17 cellular contexts compared by ENCODE assay signal in the genomic region with DNA sequence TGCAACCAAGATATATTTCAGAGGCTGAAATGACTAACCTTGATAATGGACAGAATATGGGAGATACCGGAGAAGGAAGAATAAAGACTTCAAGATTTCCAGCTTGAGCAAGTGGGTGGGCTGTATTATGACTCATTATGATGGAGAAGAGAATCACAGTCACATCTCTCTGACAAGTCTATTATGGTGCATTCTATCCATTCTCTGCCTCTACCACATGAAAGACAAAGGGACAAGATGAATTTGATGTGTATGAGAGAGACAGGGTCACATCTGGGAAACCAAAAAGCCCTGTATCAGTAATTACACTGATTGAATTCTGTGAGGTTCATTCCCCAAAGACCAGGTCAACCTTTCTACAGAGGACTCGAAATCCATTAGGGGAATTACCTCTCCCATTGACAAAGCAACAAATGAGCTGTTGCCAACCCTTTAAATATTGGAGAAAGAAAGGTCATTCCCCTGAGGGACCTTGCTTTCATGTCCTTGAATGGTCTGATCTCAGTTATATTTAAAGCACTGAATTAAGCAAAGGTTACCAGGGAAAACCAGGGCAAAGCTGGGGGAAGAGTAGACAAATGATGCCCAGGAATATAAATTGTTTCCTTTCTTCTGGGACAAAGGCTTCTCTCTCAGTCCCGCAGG.
DNase-seq lines count a peak whose midpoint lies in the region; ATAC-seq lines count a peak whose summit lies in the region.
"Had no signal": no experiment of that assay in that cellular context is flagged by ENCODE, and none has a peak within 500 bp of the region (broad histone marks: within the 10 kb centered on the region; RNA-seq: fewer than 3 reads in every experiment).

No MANE protein-coding gene starts in this region.

- no peak for DNase-seq in activated CD4-positive, alpha-beta T cell treated with anti-CD3 and anti-CD28 coated beads, Interleukin-2, amount 10 ng/mL, durations not matched to agents 24 days and 14 days
- no peak for DNase-seq in activated CD4-positive, alpha-beta T cell treated with anti-CD3 and anti-CD28 coated beads, Interleukin-2, amount 50 U/mL, for 4 hours
- peak; percentile 32 for DNase-seq in NCI-H146 treated with DMSO at 0.1 percent for 48 hours (lab: John Stamatoyannopoulos, UW; ENCODE audit: unreplicated experiment)
- DNase-seq in stimulated activated effector memory CD8-positive, alpha-beta T cell treated with anti-CD3 and anti-CD28 coated beads, Interleukin-12 subunit alpha, Interleukin-12 subunit beta, amount 100 ng/mL, for 72 hours (ENCODE audit: low spot score in 2 of 2) = no peak
- DNase-seq in activated gamma-delta T cell treated with Interleukin-2 at 50 U/mL for 16 hours = no peak
- DNase-seq in HK-2 (ENCODE audit: unreplicated experiment) = no peak
- no peak for DNase-seq in naive thymus-derived CD8-positive, alpha-beta T cell
- DNase-seq: activated CD4-positive, alpha-beta T cell treated with anti-CD3 and anti-CD28 coated beads for 48 hours; activated T-cell treated with anti-CD3 and anti-CD28 coated beads, Interleukin-2, amount 50 U/mL, for 1 hour; cortex of kidney; foreskin fibroblast; hippocampal formation; NCI-H1417 treated with DMSO at 0.1 percent for 48 hours; NCI-H345 had no signal

- peak; percentile 75 for ATAC-seq in stimulated activated effector memory CD8-positive, alpha-beta T cell treated with anti-CD3 and anti-CD28 coated beads, Interleukin-12 subunit alpha, Interleukin-12 subunit beta, amount 100 ng/mL, for 72 hours
- no peak for ATAC-seq in naive thymus-derived CD8-positive, alpha-beta T cell

- peaks cover 19% of the 10 kb centered on the region for H3K9me3 Mint-ChIP-seq in activated CD4-positive, alpha-beta T cell treated with anti-CD3 and anti-CD28 coated beads, Interleukin-2, amount 10 ng/mL, durations not matched to agents 24 days and 14 days
- H3K9me3 Mint-ChIP-seq in stimulated activated effector memory CD8-positive, alpha-beta T cell treated with anti-CD3 and anti-CD28 coated beads, Interleukin-12 subunit alpha, Interleukin-12 subunit beta, amount 100 ng/mL, for 72 hours = no peaks in the 10 kb centered on the region
- H3K9me3 Mint-ChIP-seq in naive thymus-derived CD8-positive, alpha-beta T cell = no peaks in the 10 kb centered on the region

- H3K4me3 Mint-ChIP-seq in activated CD4-positive, alpha-beta T cell treated with anti-CD3 and anti-CD28 coated beads, Interleukin-2, amount 10 ng/mL, durations not matched to agents 24 days and 14 days = no peak overlapping the region
- no peak overlapping the region for H3K4me3 Mint-ChIP-seq in stimulated activated effector memory CD8-positive, alpha-beta T cell treated with anti-CD3 and anti-CD28 coated beads, Interleukin-12 subunit alpha, Interleukin-12 subunit beta, amount 100 ng/mL, for 72 hours
- H3K4me3 Mint-ChIP-seq in naive thymus-derived CD8-positive, alpha-beta T cell = no peak overlapping the region

- no peaks in the 10 kb centered on the region for H3K9me3 ChIP-seq in ectodermal cell (ENCODE audit: control insufficient read depth, low read length)

- no peak overlapping the region for H3K4me3 ChIP-seq in ectodermal cell (ENCODE audit: insufficient read depth, low read depth, low read length)
- H3K4me3 ChIP-seq: BLaER1 treated with 17β-estradiol and CSF1 and Interleukin-3, amounts not matched to agents 10 nM and 100 nM had no signal

- POLR2A ChIA-PET in naive thymus-derived CD8-positive, alpha-beta T cell (lab: Charles Lee) = no interaction called here

- peak overlapping the region; percentile 44 for H3K27ac ChIP-seq in ectodermal cell (ENCODE audit: insufficient read depth, low read depth, low read length, poor library complexity, severe bottlenecking)
- H3K27ac ChIP-seq: BLaER1 treated with 17β-estradiol and CSF1 and Interleukin-3, amounts not matched to agents 10 nM and 100 nM; parathyroid adenoma had no signal

- no peaks in the 10 kb centered on the region for H3K36me3 ChIP-seq in ectodermal cell (ENCODE audit: control insufficient read depth, insufficient read depth, low read length)

- WGBS in ectodermal cell, 2 experiments = 91 to 93% methylated on average over 3 of the region's 3 CpGs

- H3K27me3 ChIP-seq in ectodermal cell (ENCODE audit: control insufficient read depth, insufficient read depth, low read length, poor library complexity, severe bottlenecking) = no peaks in the 10 kb centered on the region
- H3K27me3 ChIP-seq: BLaER1 treated with 17β-estradiol and CSF1 and Interleukin-3, amounts not matched to agents 10 nM and 100 nM had no signal

- intact Hi-C loops in activated CD4-positive, alpha-beta T cell treated with anti-CD3 and anti-CD28 coated beads, Interleukin-2, amount 10 ng/mL, durations not matched to agents 24 days and 14 days (cut with micrococcal nuclease) = no loop called here

- H3K27me3 Mint-ChIP-seq in activated CD4-positive, alpha-beta T cell treated with anti-CD3 and anti-CD28 coated beads, Interleukin-2, amount 10 ng/mL, durations not matched to agents 24 days and 14 days = no peaks in the 10 kb centered on the region
- no peaks in the 10 kb centered on the region for H3K27me3 Mint-ChIP-seq in naive thymus-derived CD8-positive, alpha-beta T cell

- H3K27ac Mint-ChIP-seq in activated CD4-positive, alpha-beta T cell treated with anti-CD3 and anti-CD28 coated beads, Interleukin-2, amount 10 ng/mL, durations not matched to agents 24 days and 14 days = peak overlapping the region; percentile 43
- H3K27ac Mint-ChIP-seq in stimulated activated effector memory CD8-positive, alpha-beta T cell treated with anti-CD3 and anti-CD28 coated beads, Interleukin-12 subunit alpha, Interleukin-12 subunit beta, amount 100 ng/mL, for 72 hours = no peak overlapping the region
- H3K27ac Mint-ChIP-seq in naive thymus-derived CD8-positive, alpha-beta T cell = no peak overlapping the region

- peaks cover 33% of the 10 kb centered on the region for H3K4me1 Mint-ChIP-seq in activated CD4-positive, alpha-beta T cell treated with anti-CD3 and anti-CD28 coated beads, Interleukin-2, amount 10 ng/mL, durations not matched to agents 24 days and 14 days
- H3K4me1 Mint-ChIP-seq in stimulated activated effector memory CD8-positive, alpha-beta T cell treated with anti-CD3 and anti-CD28 coated beads, Interleukin-12 subunit alpha, Interleukin-12 subunit beta, amount 100 ng/mL, for 72 hours = no peaks in the 10 kb centered on the region
- peaks cover 0 to 2% (median 0%) of the 10 kb centered on the region in 4 donors for H3K4me1 Mint-ChIP-seq in naive thymus-derived CD8-positive, alpha-beta T cell

- peaks cover 4% of the 10 kb centered on the region for H3K4me1 ChIP-seq in ectodermal cell (ENCODE audit: control insufficient read depth, insufficient read depth, low read length)

- H3K36me3 Mint-ChIP-seq in activated CD4-positive, alpha-beta T cell treated with anti-CD3 and anti-CD28 coated beads, Interleukin-2, amount 10 ng/mL, durations not matched to agents 24 days and 14 days (ENCODE audit: low read depth) = peaks cover 39% of the 10 kb centered on the region
- H3K36me3 Mint-ChIP-seq in stimulated activated effector memory CD8-positive, alpha-beta T cell treated with anti-CD3 and anti-CD28 coated beads, Interleukin-12 subunit alpha, Interleukin-12 subunit beta, amount 100 ng/mL, for 72 hours = no peaks in the 10 kb centered on the region
- H3K36me3 Mint-ChIP-seq in naive thymus-derived CD8-positive, alpha-beta T cell = no peaks in the 10 kb centered on the region
